In the genomic region with DNA sequence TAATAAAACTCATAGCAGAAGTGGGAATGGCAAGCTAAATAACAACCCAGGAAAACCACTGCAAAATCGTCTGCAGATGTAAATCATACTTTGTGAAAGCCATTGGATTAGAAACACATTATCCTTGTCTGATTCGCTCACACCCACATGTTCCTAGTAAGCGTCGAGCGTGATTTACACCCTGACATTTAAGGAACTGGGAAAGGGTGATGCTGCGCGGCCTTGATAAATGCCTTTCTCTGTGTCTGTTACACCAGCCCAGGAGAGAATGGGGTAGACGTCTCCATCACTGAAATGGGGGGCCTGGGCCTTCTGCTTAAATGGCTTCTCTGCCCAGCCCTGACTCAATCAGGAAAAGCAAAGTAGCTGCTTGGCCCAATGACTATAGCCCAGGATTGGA, we compare ENCODE assay signal across 21 cellular contexts.
"Had no signal": no experiment of that assay in that cellular context is flagged by ENCODE, and none has a peak within 500 bp of the region (broad histone marks: within the 10 kb centered on the region; RNA-seq: fewer than 3 reads in every experiment).

No MANE protein-coding gene starts in this region.

- H3K27me3 ChIP-seq: gastrocnemius medialis, testis, tibial nerve had no signal

- H3K27ac Mint-ChIP-seq: natural killer cell treated with Interleukin-12 subunit alpha and Interleukin-12 subunit beta and Interleukin-15 and Interleukin-18, amount 100 ng/mL, for 72 hours; progenitor cell of endocrine pancreas had no signal

- H3K4me1 ChIP-seq: gastrocnemius medialis, left ventricle myocardium inferior, lower lobe of right lung, pancreas, upper lobe of right lung had no signal

- H3K36me3 Mint-ChIP-seq: natural killer cell treated with Interleukin-12 subunit alpha and Interleukin-12 subunit beta and Interleukin-15 and Interleukin-18, amount 100 ng/mL, for 72 hours had no signal

- H3K9me3 Mint-ChIP-seq: natural killer cell treated with Interleukin-12 subunit alpha and Interleukin-12 subunit beta and Interleukin-15 and Interleukin-18, amount 100 ng/mL, for 72 hours had no signal

- H3K27ac ChIP-seq: gastrocnemius medialis, left ventricle myocardium inferior, lower lobe of right lung, pancreas, testis, tibial nerve, upper lobe of right lung had no signal

- H3K4me3 Mint-ChIP-seq: natural killer cell treated with Interleukin-12 subunit alpha and Interleukin-12 subunit beta and Interleukin-15 and Interleukin-18, amount 100 ng/mL, for 72 hours had no signal

- ATAC-seq: esophagus mucosa; gastrocnemius medialis; lower lobe of right lung; natural killer cell treated with Interleukin-12 subunit alpha and Interleukin-12 subunit beta and Interleukin-15 and Interleukin-18, amount 100 ng/mL, for 72 hours; pancreas; right cardiac atrium; upper lobe of right lung had no signal

- H3K4me3 ChIP-seq: gastrocnemius medialis, left ventricle myocardium inferior, lower lobe of right lung, pancreas, testis, tibial nerve, upper lobe of right lung had no signal

- H3K9me3 ChIP-seq: gastrocnemius medialis, left ventricle myocardium inferior, lower lobe of right lung, pancreas, testis, tibial nerve, upper lobe of right lung had no signal

- H3K36me3 ChIP-seq: gastrocnemius medialis, left ventricle myocardium inferior, lower lobe of right lung, pancreas, tibial nerve, upper lobe of right lung had no signal

- DNase-seq: cortex of kidney; effector memory CD4-positive, alpha-beta T cell; gastrocnemius medialis; glutamatergic neuron; islet precursor cell; left ventricle myocardium inferior; lower lobe of right lung; mesenchymal stem cell; midbrain; occipital lobe; pancreas; right cardiac atrium; small intestine; stimulated activated CD4-positive, alpha-beta T cell treated with anti-CD3 and anti-CD28 coated beads, Interleukin-12 subunit alpha, Interleukin-12 subunit beta, amount 100 ng/mL, for 4 hours; stimulated activated naive CD4-positive, alpha-beta T cell treated with Interleukin-2 at 50 U/mL for 16 hours; testis; upper lobe of right lung had no signal
